Comparison of ENCODE assay signal across 9 cellular contexts in the genomic region with DNA sequence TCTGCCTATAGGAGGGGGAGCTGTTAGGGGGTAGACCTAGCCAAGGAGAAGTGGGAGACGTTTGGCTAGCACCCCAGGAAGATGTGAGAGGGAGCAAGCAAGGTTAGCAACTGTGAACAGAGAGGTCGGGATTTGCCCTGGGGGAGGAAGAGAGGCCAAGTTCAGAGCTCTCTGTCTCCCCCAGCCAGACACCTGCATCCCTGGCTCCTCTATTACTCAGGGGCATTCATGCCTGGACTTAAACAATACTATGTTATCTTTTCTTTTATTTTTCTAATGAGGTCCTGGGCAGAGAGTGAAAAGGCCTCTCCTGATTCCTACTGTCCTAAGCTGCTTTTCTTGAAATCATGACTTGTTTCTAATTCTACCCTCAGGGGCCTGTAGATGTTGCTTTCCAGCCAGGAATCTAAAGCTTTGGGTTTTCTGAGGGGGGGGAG. TPM values are rescaled to one million over a fixed set of nuclear protein-coding genes. Genes with fewer than 3 reads are reported as not detected.
DNase-seq lines count a peak whose midpoint lies in the region; ATAC-seq and TF ChIP-seq lines count a peak whose summit lies in the region.
"Had no signal": no experiment of that assay in that cellular context is flagged by ENCODE, and none has a peak within 500 bp of the region (broad histone marks: within the 10 kb centered on the region; RNA-seq: fewer than 3 reads in every experiment).

No MANE protein-coding gene starts in this region.

- H3K9ac ChIP-seq in iPS-20b (ENCODE audit: low read depth, low read length) (0 out of 2 replicates have a peak overlapping the region, but pooled peaks have one; percentile 6), smooth muscle cell (ENCODE audit: low read depth) (no peak overlapping the region)

- WGBS in smooth muscle cell (ENCODE audit: low lambda C conversion rate) = 49% methylated on average over 2 of the region's 2 CpGs

- no peak for ATAC-seq in GM18873 (IDR thresholded peaks at IDR 0.05; ENCODE audit: low FRiP score, unreplicated experiment)
- no peak for ATAC-seq in GM18907 (IDR thresholded peaks at IDR 0.05; ENCODE audit: unreplicated experiment)

- peaks cover 11% of the 10 kb centered on the region for H3K36me3 ChIP-seq in HAP-1 (replicated peaks)
- no peaks in the 10 kb centered on the region for H3K36me3 ChIP-seq in iPS-20b (ENCODE audit: insufficient read depth, low read depth, low read length)
- no peaks in the 10 kb centered on the region for H3K36me3 ChIP-seq in smooth muscle cell (ENCODE audit: low read depth)

- H3K79me2 ChIP-seq in smooth muscle cell (ENCODE audit: low read depth) = peaks cover 19% of the 10 kb centered on the region

- no peaks in the 10 kb centered on the region for H3K9me3 ChIP-seq in HAP-1
- no peaks in the 10 kb centered on the region for H3K9me3 ChIP-seq in iPS-20b (ENCODE audit: insufficient read depth, low read depth, low read length)
- no peaks in the 10 kb centered on the region for H3K9me3 ChIP-seq in smooth muscle cell (replicated peaks; ENCODE audit: low read depth)

- peak overlapping the region; percentile 93 for H3K4me3 ChIP-seq in HAP-1
- H3K4me3 ChIP-seq in iPS-20b (ENCODE audit: low read length) = peak overlapping the region; percentile 56
- peak overlapping the region; percentile 89 for H3K4me3 ChIP-seq in smooth muscle cell

- H3K4me1 ChIP-seq in HAP-1 = peaks cover 35% of the 10 kb centered on the region
- H3K4me1 ChIP-seq in iPS-20b (ENCODE audit: insufficient read depth, low read length) = peaks cover 23% of the 10 kb centered on the region
- H3K4me1 ChIP-seq in smooth muscle cell (ENCODE audit: low read depth) = peaks cover 37% of the 10 kb centered on the region

- DNase-seq in HAP-1 (ENCODE audit: low spot score in 2 of 2) = peak; percentile 88 to 96
- no peak for DNase-seq in activated T-helper 1 cell treated with anti-CD3 and anti-CD28 coated beads, Interleukin-12 subunit alpha, Interleukin-12 subunit beta, Interleukin-2, Interleukin-4 antibody, amounts not matched to agents 30 ng/mL and 10 ng/mL and 1 ng/mL, durations not matched to agents 14 hours and 24 hours and 36 hours (ENCODE audit: low spot score)
- no peak for DNase-seq in smooth muscle cell (lab: John Stamatoyannopoulos, UW; ENCODE audit: unreplicated experiment)
- DNase-seq in ACHN = no peak
- DNase-seq in kidney tubule cell (ENCODE audit: low spot score) = no peak
- DNase-seq: NCI-H446 had no signal

- H3K27ac ChIP-seq in iPS-20b (ENCODE audit: low read length) = no peak overlapping the region
- no peak overlapping the region for H3K27ac ChIP-seq in smooth muscle cell (ENCODE audit: low read depth)

- no peak for TF ChIP-seq CTCF in smooth muscle cell (IDR thresholded peaks at IDR 0.05; ENCODE audit: borderline replicate concordance, insufficient read depth, poor library complexity, severe bottlenecking)

- H4K20me1 ChIP-seq in smooth muscle cell (ENCODE audit: low read depth) = peaks cover 59% of the 10 kb centered on the region

- no peaks in the 10 kb centered on the region for H3K9me3 Mint-ChIP-seq in activated T-helper 1 cell treated with anti-CD3 and anti-CD28 coated beads, Interleukin-12 subunit alpha, Interleukin-12 subunit beta, Interleukin-2, Interleukin-4 antibody, amounts not matched to agents 30 ng/mL and 10 ng/mL and 1 ng/mL, durations not matched to agents 14 hours and 24 hours and 36 hours

- no peak overlapping the region for H2AFZ ChIP-seq in smooth muscle cell (ENCODE audit: low read depth)

- H3K4me1 Mint-ChIP-seq in activated T-helper 1 cell treated with anti-CD3 and anti-CD28 coated beads, Interleukin-12 subunit alpha, Interleukin-12 subunit beta, Interleukin-2, Interleukin-4 antibody, amounts not matched to agents 30 ng/mL and 10 ng/mL and 1 ng/mL, durations not matched to agents 14 hours and 24 hours and 36 hours (ENCODE audit: low read depth) = peaks cover 63% of the 10 kb centered on the region

- H3K27me3 Mint-ChIP-seq in activated T-helper 1 cell treated with anti-CD3 and anti-CD28 coated beads, Interleukin-12 subunit alpha, Interleukin-12 subunit beta, Interleukin-2, Interleukin-4 antibody, amounts not matched to agents 30 ng/mL and 10 ng/mL and 1 ng/mL, durations not matched to agents 14 hours and 24 hours and 36 hours (ENCODE audit: insufficient read depth) = no peaks in the 10 kb centered on the region

- peaks cover 61% of the 10 kb centered on the region for H3K36me3 Mint-ChIP-seq in activated T-helper 1 cell treated with anti-CD3 and anti-CD28 coated beads, Interleukin-12 subunit alpha, Interleukin-12 subunit beta, Interleukin-2, Interleukin-4 antibody, amounts not matched to agents 30 ng/mL and 10 ng/mL and 1 ng/mL, durations not matched to agents 14 hours and 24 hours and 36 hours (ENCODE audit: low read depth)

- H3K27me3 ChIP-seq in HAP-1 (ENCODE audit: low read depth) = no peaks in the 10 kb centered on the region
- H3K27me3 ChIP-seq in iPS-20b (ENCODE audit: insufficient read depth, low read length) = peaks cover 91% of the 10 kb centered on the region
- no peaks in the 10 kb centered on the region for H3K27me3 ChIP-seq in smooth muscle cell (ENCODE audit: low read depth)

- in situ Hi-C loops in HAP-1 (cut with MboI; ENCODE audit: low sequenced_read_pairs) (no loop called here), ACHN (cut with HindIII; ENCODE audit: low pct_ligation_motif_present, low pct_unique_long_range_greater_than_20kb, low sequenced_read_pairs) (no loop called here)

- H3F3A ChIP-seq in smooth muscle cell (ENCODE audit: low read depth) = peaks cover 6% of the 10 kb centered on the region

- peak overlapping the region; percentile 92 for H3K4me3 Mint-ChIP-seq in activated T-helper 1 cell treated with anti-CD3 and anti-CD28 coated beads, Interleukin-12 subunit alpha, Interleukin-12 subunit beta, Interleukin-2, Interleukin-4 antibody, amounts not matched to agents 30 ng/mL and 10 ng/mL and 1 ng/mL, durations not matched to agents 14 hours and 24 hours and 36 hours

- intact Hi-C loops in activated T-helper 1 cell treated with anti-CD3 and anti-CD28 coated beads, Interleukin-12 subunit alpha, Interleukin-12 subunit beta, Interleukin-2, Interleukin-4 antibody, amounts not matched to agents 30 ng/mL and 10 ng/mL and 1 ng/mL, durations not matched to agents 14 hours and 24 hours and 36 hours (cut with micrococcal nuclease) = loop anchor here (1.0 kb wide), 1 partner anchor 13 kb away; no protein-coding TSS in a partner anchor

- H3K4me2 ChIP-seq in smooth muscle cell = peak overlapping the region; percentile 87

- peak overlapping the region; percentile 42 for H3K27ac Mint-ChIP-seq in activated T-helper 1 cell treated with anti-CD3 and anti-CD28 coated beads, Interleukin-12 subunit alpha, Interleukin-12 subunit beta, Interleukin-2, Interleukin-4 antibody, amounts not matched to agents 30 ng/mL and 10 ng/mL and 1 ng/mL, durations not matched to agents 14 hours and 24 hours and 36 hours

RNA-seq across cellular contexts. Expression of gene BTG2, which starts 2.4 kb away (rescaled TPM):
- 137 and 139 TPM in 2 replicates for total RNA-seq in activated T-helper 1 cell treated with anti-CD3 and anti-CD28 coated beads, Interleukin-12 subunit alpha, Interleukin-12 subunit beta, Interleukin-2, Interleukin-4 antibody, amounts not matched to agents 30 ng/mL and 10 ng/mL and 1 ng/mL, durations not matched to agents 14 hours and 24 hours and 36 hours
- 80.0 and 96.1 TPM in 2 replicates for total RNA-seq in smooth muscle cell
- polyA plus RNA-seq in smooth muscle cell = 93.8 and 101 TPM in 2 replicates

RNA-seq across cellular contexts. Expression of gene FMOD, which starts 43.2 kb away (rescaled TPM):
- 3.4 and 4.1 TPM in 2 replicates for total RNA-seq in activated T-helper 1 cell treated with anti-CD3 and anti-CD28 coated beads, Interleukin-12 subunit alpha, Interleukin-12 subunit beta, Interleukin-2, Interleukin-4 antibody, amounts not matched to agents 30 ng/mL and 10 ng/mL and 1 ng/mL, durations not matched to agents 14 hours and 24 hours and 36 hours
- 247 and 332 TPM in 2 replicates for total RNA-seq in smooth muscle cell
- 207 and 369 TPM in 2 replicates for polyA plus RNA-seq in smooth muscle cell

Comparison
In these comparisons a context has a peak if more than half of its experiments do, and no peak if none do; other contexts are left out.
1. DNase-seq: peak in HAP-1 (2 of 2); none in activated T-helper 1 cell treated with anti-CD3 and anti-CD28 coated beads, Interleukin-12 subunit alpha, Interleukin-12 subunit beta, Interleukin-2, Interleukin-4 antibody, amounts not matched to agents 30 ng/mL and 10 ng/mL and 1 ng/mL, durations not matched to agents 14 hours and 24 hours and 36 hours (single experiment), smooth muscle cell (single experiment), ACHN (single experiment) and kidney tubule cell (single experiment).
2. RNA of gene FMOD, which starts 43.2 kb away (total RNA-seq): 247 to 332 TPM in smooth muscle cell; 3.4 to 4.1 TPM in activated T-helper 1 cell treated with anti-CD3 and anti-CD28 coated beads, Interleukin-12 subunit alpha, Interleukin-12 subunit beta, Interleukin-2, Interleukin-4 antibody, amounts not matched to agents 30 ng/mL and 10 ng/mL and 1 ng/mL, durations not matched to agents 14 hours and 24 hours and 36 hours; every median in the first group is over 10 times any median in the second.
3. Peak in every context shown above with its lines, with median percentiles within 50 percentile points of each other: H3K4me3 ChIP-seq.